In the genomic region with DNA sequence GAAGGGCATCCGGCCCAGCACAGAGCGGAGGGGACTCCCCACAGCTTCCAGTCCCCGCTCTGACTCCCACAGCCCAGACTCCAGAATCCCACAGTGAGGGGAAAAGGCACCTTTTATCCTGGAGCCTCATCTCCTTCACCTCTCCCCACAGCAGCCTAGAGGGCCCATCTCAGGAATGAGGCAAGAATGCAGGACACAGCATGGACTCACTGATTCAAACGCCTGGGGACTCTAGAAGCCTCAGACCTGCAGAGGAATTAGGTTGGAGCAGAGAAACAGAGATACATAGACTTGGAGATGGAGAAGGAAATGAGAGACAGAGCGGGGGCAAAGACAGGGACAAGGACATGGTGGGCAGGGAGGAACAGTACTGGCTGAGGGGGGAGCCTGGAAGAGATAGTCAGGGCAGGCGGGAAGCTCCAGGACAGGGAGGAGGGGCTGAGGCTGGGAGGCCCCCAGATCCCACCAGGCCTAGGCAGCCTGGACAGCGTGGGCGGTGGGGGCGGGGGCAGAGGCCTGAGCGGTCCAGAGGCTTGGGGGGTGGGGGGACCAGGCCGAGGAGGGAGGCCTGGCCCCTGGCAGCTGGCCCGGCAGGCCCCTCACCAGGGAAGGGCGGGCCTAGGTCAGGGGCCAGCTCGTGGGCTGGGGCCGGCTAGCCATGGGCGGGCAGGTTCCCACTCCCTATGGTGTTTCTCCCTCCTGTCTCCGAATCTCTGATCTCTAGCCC, we compare ENCODE assay signal across 2 cellular contexts.
TF ChIP-seq lines count a peak whose summit lies in the region.

No MANE protein-coding gene starts in this region.

TF ChIP-seq in GM23338, 12 proteins besides CTCF, POLR2A, EP300 and RAD21 (continued from another document):
- no peak for TF ChIP-seq JUNB (IDR thresholded peaks at IDR 0.05; ENCODE audit: unreplicated experiment)
- TF ChIP-seq EZH2 (IDR thresholded peaks at IDR 0.05; ENCODE audit: low read depth, unreplicated experiment): no peak
- TF ChIP-seq CREB1 (CRISPR knock-in tag; IDR thresholded peaks at IDR 0.05; ENCODE audit: low read depth): no peak

TF ChIP-seq in WTC11, 78 proteins besides CTCF, POLR2A, EP300 and RAD21 (continued from another document):
- TF ChIP-seq JAZF1 (CRISPR knock-in tag; IDR thresholded peaks at IDR 0.05) (no peak), E2F1 (CRISPR knock-in tag; IDR thresholded peaks at IDR 0.05) (no peak), STAT6 (CRISPR knock-in tag; conservative IDR thresholded peaks at IDR 0.05; ENCODE audit: low read depth) (no peak), ZNF219 (CRISPR knock-in tag; IDR thresholded peaks at IDR 0.05; ENCODE audit: borderline replicate concordance) (no peak), EMX1 (CRISPR knock-in tag; IDR thresholded peaks at IDR 0.05) (no peak), CREM (CRISPR knock-in tag; IDR thresholded peaks at IDR 0.05) (no peak), ZMAT4 (CRISPR knock-in tag; IDR thresholded peaks at IDR 0.05) (no peak), ZNF423 (CRISPR knock-in tag; IDR thresholded peaks at IDR 0.05) (no peak), KAT7 (CRISPR knock-in tag; IDR thresholded peaks at IDR 0.05; ENCODE audit: borderline replicate concordance) (no peak), ZNF396 (CRISPR knock-in tag; IDR thresholded peaks at IDR 0.05; ENCODE audit: borderline replicate concordance) (no peak)
- TF ChIP-seq, protein P1, sequence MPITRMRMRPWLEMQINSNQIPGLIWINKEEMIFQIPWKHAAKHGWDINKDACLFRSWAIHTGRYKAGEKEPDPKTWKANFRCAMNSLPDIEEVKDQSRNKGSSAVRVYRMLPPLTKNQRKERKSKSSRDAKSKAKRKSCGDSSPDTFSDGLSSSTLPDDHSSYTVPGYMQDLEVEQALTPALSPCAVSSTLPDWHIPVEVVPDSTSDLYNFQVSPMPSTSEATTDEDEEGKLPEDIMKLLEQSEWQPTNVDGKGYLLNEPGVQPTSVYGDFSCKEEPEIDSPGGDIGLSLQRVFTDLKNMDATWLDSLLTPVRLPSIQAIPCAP (CRISPR knock-in tag; IDR thresholded peaks at IDR 0.05): no peak
- TF ChIP-seq, protein P2, sequence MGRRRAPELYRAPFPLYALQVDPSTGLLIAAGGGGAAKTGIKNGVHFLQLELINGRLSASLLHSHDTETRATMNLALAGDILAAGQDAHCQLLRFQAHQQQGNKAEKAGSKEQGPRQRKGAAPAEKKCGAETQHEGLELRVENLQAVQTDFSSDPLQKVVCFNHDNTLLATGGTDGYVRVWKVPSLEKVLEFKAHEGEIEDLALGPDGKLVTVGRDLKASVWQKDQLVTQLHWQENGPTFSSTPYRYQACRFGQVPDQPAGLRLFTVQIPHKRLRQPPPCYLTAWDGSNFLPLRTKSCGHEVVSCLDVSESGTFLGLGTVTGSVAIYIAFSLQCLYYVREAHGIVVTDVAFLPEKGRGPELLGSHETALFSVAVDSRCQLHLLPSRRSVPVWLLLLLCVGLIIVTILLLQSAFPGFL (CRISPR knock-in tag; IDR thresholded peaks at IDR 0.05; ENCODE audit: borderline replicate concordance): no peak
